Comparison of ENCODE assay signal across 32 cellular contexts in the genomic region with DNA sequence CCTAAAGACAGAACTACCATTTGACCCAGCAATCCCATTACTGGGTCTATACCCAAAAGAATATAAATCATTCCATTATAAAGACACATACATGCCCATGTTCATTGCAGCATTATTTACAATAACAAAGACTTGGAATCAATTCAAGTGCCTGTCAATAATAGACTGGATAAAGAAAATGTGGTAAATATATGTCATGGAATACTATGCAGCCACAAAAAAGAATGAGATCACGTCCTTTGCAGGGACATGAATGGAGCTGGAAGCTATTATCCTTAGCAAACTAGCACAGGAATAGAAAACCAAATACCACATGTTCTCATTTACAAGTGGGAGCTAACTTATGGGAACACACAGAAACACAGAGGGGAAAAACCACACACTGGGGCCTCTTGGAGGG. TPM values are rescaled to one million over a fixed set of nuclear protein-coding genes. Genes with fewer than 3 reads are reported as not detected.
"Had no signal": no experiment of that assay in that cellular context is flagged by ENCODE, and none has a peak within 500 bp of the region (broad histone marks: within the 10 kb centered on the region; RNA-seq: fewer than 3 reads in every experiment).

No MANE protein-coding gene starts in this region.

- H3K9me3 ChIP-seq: stomach, suprapubic skin, testis, thoracic aorta, thyroid gland, tibial artery, tibial nerve, transverse colon, upper lobe of left lung, upper lobe of right lung, uterus, vagina had no signal

- H3K4me1 ChIP-seq: stomach, suprapubic skin, testis, thyroid gland, tibial artery, tibial nerve, transverse colon, upper lobe of left lung, upper lobe of right lung, uterus, vagina had no signal

- H3K27me3 ChIP-seq: testis, thyroid gland, tibial artery, tibial nerve, transverse colon, upper lobe of left lung, upper lobe of right lung, uterus, vagina had no signal

- FAIRE-seq: urothelium cell line had no signal

- H3K27ac ChIP-seq: stomach, suprapubic skin, testis, thoracic aorta, thyroid gland, tibial artery, tibial nerve, transverse colon, upper lobe of left lung, upper lobe of right lung, uterus, vagina had no signal

- H3K4me3 ChIP-seq: stomach, suprapubic skin, testis, thoracic aorta, thyroid gland, tibial artery, tibial nerve, transverse colon, upper lobe of left lung, upper lobe of right lung, uterus, vagina had no signal

- ATAC-seq: stimulated activated effector memory CD8-positive, alpha-beta T cell treated with anti-CD3 and anti-CD28 coated beads, Interleukin-12 subunit alpha, Interleukin-12 subunit beta, amount 100 ng/mL, for 72 hours; stimulated activated memory B cell treated with anti-CD40 and anti-IgM and Interleukin-4, amounts not matched to agents 10 μg/mL and 1 μg/mL and 100 μg/mL, for 72 hours; stimulated activated naive B cell treated with anti-CD40 and anti-IgM and Interleukin-4, amounts not matched to agents 10 μg/mL and 1 μg/mL and 100 μg/mL, for 72 hours; stimulated activated naive CD8-positive, alpha-beta T cell treated with anti-CD3 and anti-CD28 coated beads, Interleukin-15, amount 100 ng/mL, for 72 hours; stimulated activated naive CD8-positive, alpha-beta T cell treated with anti-CD3 and anti-CD28 coated beads, Interleukin-15, Interleukin-2, amounts not matched to agents 100 U/mL and 50 U/mL, for 24 hours; upper lobe of right lung had no signal

- DNase-seq: stimulated activated CD4-positive, alpha-beta T cell treated with anti-CD3 and anti-CD28 coated beads, Interleukin-2, amount 100 ng/mL, for 48 hours; stimulated activated CD4-positive, alpha-beta T cell treated with anti-CD3 and anti-CD28 coated beads, Interleukin-4, amount 100 ng/mL, for 1 hour; stimulated activated CD4-positive, alpha-beta T cell treated with anti-CD3 and anti-CD28 coated beads, Interleukin-4, amount 100 ng/mL, for 24 hours; stimulated activated CD4-positive, alpha-beta T cell treated with anti-CD3 and anti-CD28 coated beads, Interleukin-4, amount 100 ng/mL, for 4 hours; stimulated activated CD8-positive, alpha-beta memory T cell treated with anti-CD3 and anti-CD28 coated beads, Interleukin-4, amount 100 ng/mL, for 48 hours; stimulated activated naive B cell treated with anti-CD40 and anti-IgM and Interleukin-4, amounts not matched to agents 10 μg/mL and 1 μg/mL and 100 μg/mL, for 72 hours; stimulated activated naive CD4-positive, alpha-beta T cell; stimulated activated naive CD4-positive, alpha-beta T cell treated with Interleukin-2 at 50 U/mL for 16 hours; stimulated activated naive CD8-positive, alpha-beta T cell treated with anti-CD3 and anti-CD28 coated beads, Interleukin-15, amount 100 ng/mL, for 72 hours; stimulated activated naive CD8-positive, alpha-beta T cell treated with anti-CD3 and anti-CD28 coated beads, Interleukin-15, Interleukin-2, amounts not matched to agents 100 U/mL and 50 U/mL, for 24 hours; stomach; substantia nigra; testis; thyroid gland; tibial artery; transverse colon; trophoblast cell; upper lobe of left lung; upper lobe of right lung; uterus had no signal

- H3K36me3 ChIP-seq: stomach, suprapubic skin, thoracic aorta, thyroid gland, tibial artery, tibial nerve, transverse colon, upper lobe of left lung, upper lobe of right lung, uterus, vagina had no signal

RNA-seq across cellular contexts. Expression of a gene that starts 8.7 kb away (rescaled TPM):
- total RNA-seq: stomach, subcutaneous adipose tissue, suprapubic skin, temporal lobe, testis, thoracic aorta, thyroid gland, tibial nerve, transverse colon, upper lobe of left lung, upper lobe of right lung, ureter, urinary bladder, uterus, vagina had no signal
- polyA plus RNA-seq: stomach, thymus, urinary bladder had no signal

RNA-seq across cellular contexts. Expression of a gene that starts 28.8 kb away (rescaled TPM):
- total RNA-seq: stomach, subcutaneous adipose tissue, suprapubic skin, temporal lobe, testis, thoracic aorta, thyroid gland, tibial nerve, transverse colon, upper lobe of left lung, upper lobe of right lung, ureter, urinary bladder, uterus, vagina had no signal
- polyA plus RNA-seq: stomach, thymus, urinary bladder had no signal

RNA-seq across cellular contexts. Expression of a gene that starts 41.0 kb away (rescaled TPM):
- total RNA-seq: stomach, subcutaneous adipose tissue, suprapubic skin, temporal lobe, testis, thoracic aorta, thyroid gland, tibial nerve, transverse colon, upper lobe of left lung, upper lobe of right lung, ureter, urinary bladder, uterus, vagina had no signal
- polyA plus RNA-seq: stomach, thymus, urinary bladder had no signal

RNA-seq across cellular contexts. Expression of a gene that starts 55.8 kb away (rescaled TPM):
- total RNA-seq: stomach, subcutaneous adipose tissue, suprapubic skin, temporal lobe, testis, thoracic aorta, thyroid gland, tibial nerve, transverse colon, upper lobe of left lung, upper lobe of right lung, ureter, urinary bladder, uterus, vagina had no signal
- polyA plus RNA-seq: stomach, thymus, urinary bladder had no signal

RNA-seq across cellular contexts. Expression of a gene that starts 59.3 kb away (rescaled TPM):
- total RNA-seq: stomach, temporal lobe, testis, thoracic aorta, thyroid gland, transverse colon, upper lobe of left lung, upper lobe of right lung, ureter, urinary bladder, uterus, vagina had no signal
- polyA plus RNA-seq: stomach had no signal
